8 cellular contexts compared by ENCODE assay signal in the genomic region with DNA sequence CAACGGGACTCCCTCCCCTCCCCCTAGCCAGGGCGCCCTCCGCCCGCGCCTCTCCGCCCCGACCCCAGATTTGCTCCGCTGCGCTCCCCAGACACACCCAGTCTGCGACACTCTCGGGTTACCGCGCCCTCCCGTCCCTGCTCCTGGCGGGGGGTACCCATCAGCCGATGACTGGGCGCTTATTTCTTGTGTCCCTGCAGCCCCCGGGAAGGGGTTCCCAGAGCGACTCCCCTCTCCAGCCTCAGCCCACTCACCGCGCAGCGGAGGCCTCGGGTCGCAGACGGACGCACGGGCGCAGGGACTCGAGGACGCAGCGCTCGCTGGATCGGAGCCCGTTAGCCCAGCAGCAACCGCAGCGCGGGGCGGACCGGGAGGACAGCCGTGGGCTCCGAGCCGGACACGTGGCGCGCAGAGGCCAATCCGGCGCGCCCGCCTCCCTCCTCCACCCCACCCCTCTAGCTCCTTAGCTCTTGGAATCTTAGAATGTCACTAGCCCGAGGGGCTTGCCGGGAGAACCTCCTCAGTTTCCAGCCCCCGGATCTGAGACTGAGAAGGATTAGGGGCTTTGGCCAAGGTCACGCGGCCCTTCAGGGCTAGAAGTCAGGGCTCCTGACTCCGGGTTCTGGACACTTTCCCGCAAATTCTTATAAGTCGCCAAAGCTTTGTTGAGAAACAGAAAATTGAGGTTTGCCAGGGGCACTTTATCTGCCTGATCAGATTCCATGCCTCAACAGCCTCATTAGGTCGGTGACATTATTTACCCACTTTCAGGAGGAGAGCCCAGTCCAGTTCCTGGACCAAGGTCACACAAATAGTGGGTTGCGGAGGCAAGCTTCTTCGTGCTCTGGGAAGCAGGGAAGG. TPM values are rescaled to one million over a fixed set of nuclear protein-coding genes. Genes with fewer than 3 reads are reported as not detected.
DNase-seq lines count a peak whose midpoint lies in the region; ATAC-seq and TF ChIP-seq lines count a peak whose summit lies in the region.

A gene (minus strand): TSS at position 354 of the 861 bp plus-strand sequence. CDS start 9,878 bp downstream, outside the sequence.

- H3K4me1 Mint-ChIP-seq in activated T-helper 2 cell treated with anti-CD3 and anti-CD28 coated beads, Interferon-gamma antibody, Interleukin-2, Interleukin-4, amounts not matched to agents 10 μg/mL and 5 μg/mL and 100 μg/mL, durations not matched to agents 14 hours and 24 hours and 36 hours (ENCODE audit: low read depth), result peaks cover 46% of the 10 kb centered on the region
- peaks cover 58 to 86% (median 77%) of the 10 kb centered on the region in 3 donors for H3K4me1 Mint-ChIP-seq in naive B cell
- peaks cover 67% of the 10 kb centered on the region for H3K4me1 Mint-ChIP-seq in stimulated activated naive CD8-positive, alpha-beta T cell treated with anti-CD3 and anti-CD28 coated beads, Interleukin-15, amount 100 ng/mL, for 72 hours

- H3K4me3 ChIP-seq in fibroblast of mammary gland (ENCODE audit: control insufficient read depth, low read depth, low read length), result peak within 1 kb of the TSS; percentile 88

- peaks cover 38% of the 10 kb centered on the region for H3K36me3 Mint-ChIP-seq in activated T-helper 2 cell treated with anti-CD3 and anti-CD28 coated beads, Interferon-gamma antibody, Interleukin-2, Interleukin-4, amounts not matched to agents 10 μg/mL and 5 μg/mL and 100 μg/mL, durations not matched to agents 14 hours and 24 hours and 36 hours (ENCODE audit: low read depth)
- H3K36me3 Mint-ChIP-seq in naive B cell, result peaks cover 5 to 7% of the 10 kb centered on the region in 2 donors

- peak in 12 of 14 donors; percentile 20 to 89 (median 65) for DNase-seq in C1 segment of cervical spinal cord (lab: John Stamatoyannopoulos, UW)
- peak; percentile 9 for DNase-seq in OCI-M2 (lab: John Stamatoyannopoulos, UW; ENCODE audit: unreplicated experiment)
- DNase-seq in activated T-helper 2 cell treated with anti-CD3 and anti-CD28 coated beads, Interferon-gamma antibody, Interleukin-2, Interleukin-4, amounts not matched to agents 10 μg/mL and 5 μg/mL and 100 μg/mL, durations not matched to agents 14 hours and 24 hours and 36 hours (ENCODE audit: low spot score), result peak; percentile 61
- DNase-seq in fibroblast of mammary gland (ENCODE audit: low read depth), result peak; percentile 70
- peak; percentile 61 for DNase-seq in naive B cell
- DNase-seq in stimulated activated naive CD8-positive, alpha-beta T cell treated with anti-CD3 and anti-CD28 coated beads, Interleukin-15, amount 100 ng/mL, for 72 hours, result peak; percentile 56 to 65

- H3K27me3 Mint-ChIP-seq in activated T-helper 2 cell treated with anti-CD3 and anti-CD28 coated beads, Interferon-gamma antibody, Interleukin-2, Interleukin-4, amounts not matched to agents 10 μg/mL and 5 μg/mL and 100 μg/mL, durations not matched to agents 14 hours and 24 hours and 36 hours (ENCODE audit: low read depth), result no peaks in the 10 kb centered on the region
- no peaks in the 10 kb centered on the region for H3K27me3 Mint-ChIP-seq in naive B cell
- no peaks in the 10 kb centered on the region for H3K27me3 Mint-ChIP-seq in stimulated activated naive CD8-positive, alpha-beta T cell treated with anti-CD3 and anti-CD28 coated beads, Interleukin-15, amount 100 ng/mL, for 72 hours

- H3K4me3 Mint-ChIP-seq in activated T-helper 2 cell treated with anti-CD3 and anti-CD28 coated beads, Interferon-gamma antibody, Interleukin-2, Interleukin-4, amounts not matched to agents 10 μg/mL and 5 μg/mL and 100 μg/mL, durations not matched to agents 14 hours and 24 hours and 36 hours (ENCODE audit: low read depth), result peak within 1 kb of the TSS; percentile 96
- H3K4me3 Mint-ChIP-seq in naive B cell, result peak within 1 kb of the TSS; percentile 82 to 99 (median 97)
- peak within 1 kb of the TSS; percentile 88 to 98 for H3K4me3 Mint-ChIP-seq in stimulated activated naive CD8-positive, alpha-beta T cell treated with anti-CD3 and anti-CD28 coated beads, Interleukin-15, amount 100 ng/mL, for 72 hours

- peak; percentile 46 for ATAC-seq in GM19328 (IDR thresholded peaks at IDR 0.05; ENCODE audit: unreplicated experiment)
- peak; percentile 49 for ATAC-seq in HG03460 (IDR thresholded peaks at IDR 0.05; ENCODE audit: unreplicated experiment)
- peak; percentile 58 to 64 for ATAC-seq in naive B cell (ENCODE audit: low read depth in 2 of 2)
- ATAC-seq in stimulated activated naive CD8-positive, alpha-beta T cell treated with anti-CD3 and anti-CD28 coated beads, Interleukin-15, amount 100 ng/mL, for 72 hours, result peak; percentile 73

- H3K27ac Mint-ChIP-seq in activated T-helper 2 cell treated with anti-CD3 and anti-CD28 coated beads, Interferon-gamma antibody, Interleukin-2, Interleukin-4, amounts not matched to agents 10 μg/mL and 5 μg/mL and 100 μg/mL, durations not matched to agents 14 hours and 24 hours and 36 hours, result peak within 1 kb of the TSS; percentile 90
- peak within 1 kb of the TSS; percentile 94 to 98 (median 98) for H3K27ac Mint-ChIP-seq in naive B cell
- H3K27ac Mint-ChIP-seq in stimulated activated naive CD8-positive, alpha-beta T cell treated with anti-CD3 and anti-CD28 coated beads, Interleukin-15, amount 100 ng/mL, for 72 hours, result peak within 1 kb of the TSS; percentile 93 to 95

- no peaks in the 10 kb centered on the region for H3K9me3 Mint-ChIP-seq in activated T-helper 2 cell treated with anti-CD3 and anti-CD28 coated beads, Interferon-gamma antibody, Interleukin-2, Interleukin-4, amounts not matched to agents 10 μg/mL and 5 μg/mL and 100 μg/mL, durations not matched to agents 14 hours and 24 hours and 36 hours
- H3K9me3 Mint-ChIP-seq in naive B cell, result no peaks in the 10 kb centered on the region
- H3K9me3 Mint-ChIP-seq in stimulated activated naive CD8-positive, alpha-beta T cell treated with anti-CD3 and anti-CD28 coated beads, Interleukin-15, amount 100 ng/mL, for 72 hours, result no peaks in the 10 kb centered on the region

- TF ChIP-seq CTCF in fibroblast of mammary gland (conservative IDR thresholded peaks at IDR 0.05; ENCODE audit: control insufficient read depth, insufficient read depth, low read depth, low read length), result no peak

- intact Hi-C loops in activated T-helper 2 cell treated with anti-CD3 and anti-CD28 coated beads, Interferon-gamma antibody, Interleukin-2, Interleukin-4, amounts not matched to agents 10 μg/mL and 5 μg/mL and 100 μg/mL, durations not matched to agents 14 hours and 24 hours and 36 hours (cut with micrococcal nuclease), result loop anchor here (5.0 to 10.0 kb wide), 3 partner anchors 455 to 703 kb away; a partner anchor contains a TSS

RNA-seq across cellular contexts. Expression of the gene that starts here (rescaled TPM):
- total RNA-seq in activated T-helper 2 cell treated with anti-CD3 and anti-CD28 coated beads, Interferon-gamma antibody, Interleukin-2, Interleukin-4, amounts not matched to agents 10 μg/mL and 5 μg/mL and 100 μg/mL, durations not matched to agents 14 hours and 24 hours and 36 hours, result 560 and 569 TPM in 2 replicates
- polyA plus RNA-seq in naive B cell (ENCODE audit: low read depth in 6 of 6), result 100 to 1,000 TPM; 183 to 442 (median 326) TPM

Comparison
In these comparisons a context has a peak if more than half of its experiments do, and no peak if none do; other contexts are left out.
1. Peak in every context shown above with its lines: DNase-seq, ATAC-seq and H3K4me3 ChIP-seq.
2. DNase-seq: peak in every context shown above with its lines; median percentile 70 in fibroblast of mammary gland; 65 in C1 segment of cervical spinal cord; 61 in activated T-helper 2 cell treated with anti-CD3 and anti-CD28 coated beads, Interferon-gamma antibody, Interleukin-2, Interleukin-4, amounts not matched to agents 10 μg/mL and 5 μg/mL and 100 μg/mL, durations not matched to agents 14 hours and 24 hours and 36 hours; 61 in naive B cell; 60 in stimulated activated naive CD8-positive, alpha-beta T cell treated with anti-CD3 and anti-CD28 coated beads, Interleukin-15, amount 100 ng/mL, for 72 hours; 9 in OCI-M2.